18 cellular contexts compared by ENCODE assay signal in the genomic region with DNA sequence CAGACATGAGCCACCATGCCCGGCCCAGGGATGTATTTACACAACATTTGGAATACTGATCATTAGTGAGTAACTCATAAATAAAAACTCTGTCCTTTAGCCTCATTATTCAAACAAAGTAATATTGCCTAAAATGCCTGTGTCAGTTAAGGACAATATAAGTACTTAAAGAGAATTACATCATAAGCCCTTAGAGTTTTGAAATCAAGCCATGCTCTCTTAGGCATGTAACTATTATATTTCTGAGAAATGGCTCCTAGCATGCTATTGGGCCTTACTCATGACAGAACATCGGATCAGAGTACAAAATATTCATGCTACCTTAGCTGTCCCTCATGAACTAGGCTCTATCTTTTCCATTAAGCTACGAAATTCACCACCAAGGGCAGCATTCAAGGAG.
"Had no signal": no experiment of that assay in that cellular context is flagged by ENCODE, and none has a peak within 500 bp of the region (broad histone marks: within the 10 kb centered on the region; RNA-seq: fewer than 3 reads in every experiment).

No MANE protein-coding gene starts in this region.

- H3K36me3 ChIP-seq: brain microvascular endothelial cell, left ventricle myocardium inferior, right atrium auricular region, tibial nerve had no signal

- ATAC-seq: natural killer cell treated with Interleukin-12 subunit alpha and Interleukin-12 subunit beta and Interleukin-15 and Interleukin-18, amount 100 ng/mL, for 72 hours had no signal

- DNase-seq: activated CD4-positive, alpha-beta T cell treated with anti-CD3 and anti-CD28 coated beads, Interleukin-2, amount 10 ng/mL, durations not matched to agents 7 days and 5 days; activated naive CD8-positive, alpha-beta T cell treated with anti-CD3 and anti-CD28 coated beads for 36 hours; anterior cingulate cortex; brain microvascular endothelial cell; cerebellar nuclear complex; effector memory CD4-positive, alpha-beta T cell; left ventricle myocardium inferior; mesendoderm; nucleus accumbens; stimulated activated CD4-positive, alpha-beta T cell treated with anti-CD3 and anti-CD28 coated beads, Interleukin-15, amount 100 ng/mL, for 24 hours; stimulated activated CD4-positive, alpha-beta T cell treated with anti-CD3 and anti-CD28 coated beads, Interleukin-4, amount 100 ng/mL, for 24 hours; stimulated activated naive CD4-positive, alpha-beta T cell treated with Interleukin-2 at 50 U/mL for 16 hours; substantia nigra had no signal

- H3K4me3 ChIP-seq: hepatocyte, left ventricle myocardium inferior, right atrium auricular region, skin epidermis, tibial nerve had no signal

- H3K27ac ChIP-seq: brain microvascular endothelial cell, hepatocyte, left ventricle myocardium inferior, right atrium auricular region, skin epidermis, tibial nerve had no signal

- H3K9me3 ChIP-seq: left ventricle myocardium inferior, right atrium auricular region, tibial nerve had no signal

- H3K4me1 ChIP-seq: left ventricle myocardium inferior, right atrium auricular region, tibial nerve had no signal

- H3K27me3 ChIP-seq: brain microvascular endothelial cell, hepatocyte, right atrium auricular region, tibial nerve had no signal
